1 cellular context compared by ENCODE assay signal in the genomic region with DNA sequence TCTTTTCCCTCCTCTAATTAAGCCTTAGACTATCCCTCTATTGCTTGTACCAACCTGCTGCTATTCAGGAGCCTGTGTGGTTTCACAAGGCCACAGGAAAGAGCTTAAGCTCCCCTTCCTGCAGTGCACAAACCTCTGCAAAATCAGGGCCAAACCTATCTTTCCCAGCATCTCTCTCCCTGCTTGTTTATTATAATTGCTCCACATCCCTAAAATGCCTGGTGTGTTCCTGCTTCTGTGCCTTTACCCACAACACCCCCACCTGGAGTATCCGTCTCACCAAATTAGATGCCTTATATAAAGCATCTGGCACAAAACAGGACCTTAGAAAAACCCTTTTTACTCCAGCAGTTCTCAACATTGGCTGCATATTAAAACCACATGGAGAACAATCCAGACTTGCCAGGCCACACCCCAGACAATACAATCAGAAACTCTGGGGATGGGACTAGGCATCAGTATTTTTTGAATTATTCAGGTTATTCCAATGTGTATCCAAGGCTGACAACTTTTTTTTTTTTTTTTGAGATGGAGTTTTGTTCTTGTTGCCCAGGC.
TF ChIP-seq lines count a peak whose summit lies in the region.

No MANE protein-coding gene starts in this region.

TF ChIP-seq in endothelial cell of umbilical vein, 7 proteins besides CTCF, POLR2A, EP300 and RAD21:
- TF ChIP-seq MAX (IDR thresholded peaks at IDR 0.05; ENCODE audit: insufficient read depth, insufficient read length), result no peak
- no peak for TF ChIP-seq GATA2 (IDR thresholded peaks at IDR 0.05; ENCODE audit: insufficient read depth, insufficient read length, low read depth, low read length)
- TF ChIP-seq EZH2 (IDR thresholded peaks at IDR 0.05; ENCODE audit: borderline replicate concordance, low read depth, low read length, severe bottlenecking), result no peak
- no peak for TF ChIP-seq MYC (IDR thresholded peaks at IDR 0.05; ENCODE audit: low read depth, low read length)
- no peak for TF ChIP-seq POLR2AphosphoS5 (IDR thresholded peaks at IDR 0.05; ENCODE audit: insufficient read depth, low read depth, low read length)
- no peak for TF ChIP-seq JUN (IDR thresholded peaks at IDR 0.05; ENCODE audit: borderline replicate concordance, insufficient read depth, insufficient read length, low read depth)
- no peak for TF ChIP-seq FOS (IDR thresholded peaks at IDR 0.05; ENCODE audit: borderline replicate concordance, insufficient read depth, low read length)
